Comparison of ENCODE assay signal across 20 cellular contexts in genomic region chr18:68284236-68284635, GRCh38.
"Had no signal": no experiment of that assay in that cellular context is flagged by ENCODE, and none has a peak within 500 bp of the region (broad histone marks: within the 10 kb centered on the region; RNA-seq: fewer than 3 reads in every experiment).

No MANE protein-coding gene starts in this region.

- H3K27ac Mint-ChIP-seq: activated CD8-positive, alpha-beta T cell treated with anti-CD3 and anti-CD28 coated beads, Interleukin-2, amount 10 ng/mL, durations not matched to agents 7 days and 5 days; activated naive CD4-positive, alpha-beta T cell treated with anti-CD3 and anti-CD28 coated beads for 36 hours; activated naive CD8-positive, alpha-beta T cell treated with anti-CD3 and anti-CD28 coated beads for 36 hours; T-helper 1 cell treated with Interleukin-12 subunit alpha and Interleukin-12 subunit beta and Interleukin-4 antibody, amounts not matched to agents 30 μg/mL and 1 μg/mL, for 36 hours had no signal

- H3K9me3 Mint-ChIP-seq: activated naive CD4-positive, alpha-beta T cell treated with anti-CD3 and anti-CD28 coated beads for 36 hours; activated naive CD8-positive, alpha-beta T cell treated with anti-CD3 and anti-CD28 coated beads for 36 hours; T-helper 1 cell treated with Interleukin-12 subunit alpha and Interleukin-12 subunit beta and Interleukin-4 antibody, amounts not matched to agents 30 μg/mL and 1 μg/mL, for 36 hours had no signal

- DNase-seq: activated CD4-positive, alpha-beta T cell treated with anti-CD3 and anti-CD28 coated beads for 48 hours; activated CD4-positive, alpha-beta T cell treated with anti-CD3 and anti-CD28 coated beads, Interleukin-2, amount 50 U/mL, for 4 hours; activated CD8-positive, alpha-beta memory T cell treated with anti-CD3 and anti-CD28 coated beads, Interleukin-2, amount 50 U/mL, for 48 hours; activated CD8-positive, alpha-beta T cell treated with anti-CD3 and anti-CD28 coated beads, Interleukin-2, amount 10 ng/mL, durations not matched to agents 7 days and 5 days; activated naive CD4-positive, alpha-beta T cell treated with anti-CD3 and anti-CD28 coated beads for 36 hours; activated naive CD8-positive, alpha-beta T cell treated with anti-CD3 and anti-CD28 coated beads for 36 hours; activated T-cell treated with anti-CD3 and anti-CD28 coated beads, Interleukin-2, amount 50 U/mL, for 1 hour; brain microvascular endothelial cell; MM.1S; NCI-H1930; NCI-H226; NCI-H510A treated with DMSO at 0.1 percent for 48 hours; NCI-H69; OCI-M1; RPMI8226 had no signal

- ATAC-seq: activated CD4-positive, CD25-positive, alpha-beta regulatory T cell treated with anti-CD3 and anti-CD28 coated beads, Interleukin-2, amount 50 U/mL, for 24 hours; activated CD8-positive, alpha-beta T cell treated with anti-CD3 and anti-CD28 coated beads, Interleukin-2, amount 10 ng/mL, durations not matched to agents 7 days and 5 days; Panc1; Right ventricle myocardium inferior had no signal

- H3K27me3 ChIP-seq: brain microvascular endothelial cell, cardiac muscle cell had no signal

- H3K4me3 ChIP-seq: cardiac muscle cell had no signal

- H3K36me3 ChIP-seq: brain microvascular endothelial cell, cardiac muscle cell had no signal

- H3K36me3 Mint-ChIP-seq: activated naive CD8-positive, alpha-beta T cell treated with anti-CD3 and anti-CD28 coated beads for 36 hours had no signal

- H3K27ac ChIP-seq: brain microvascular endothelial cell, cardiac muscle cell had no signal
